ENCODE assay signal across 19 cellular contexts in genomic region chr12:2422591-2422990, GRCh38.
"Had no signal": no experiment of that assay in that cellular context is flagged by ENCODE, and none has a peak within 500 bp of the region (broad histone marks: within the 10 kb centered on the region; RNA-seq: fewer than 3 reads in every experiment).

No MANE protein-coding gene starts in this region.

- H3K27me3 ChIP-seq: adrenal gland, breast epithelium, colonic mucosa, dorsolateral prefrontal cortex, esophagus muscularis mucosa, pancreas, right lobe of liver, thyroid gland had no signal

- H3K4me1 Mint-ChIP-seq: natural killer cell had no signal

- H3K9me3 ChIP-seq: adrenal gland, breast epithelium, colonic mucosa, esophagus muscularis mucosa, pancreas, right lobe of liver, thyroid gland had no signal

- H3K4me3 Mint-ChIP-seq: activated naive CD8-positive, alpha-beta T cell; mesothelial cell of epicardium; natural killer cell; WTC11 had no signal

- H3K36me3 ChIP-seq: adrenal gland, breast epithelium, colonic mucosa, esophagus muscularis mucosa, pancreas, right lobe of liver, thyroid gland had no signal

- H3K36me3 Mint-ChIP-seq: activated naive CD8-positive, alpha-beta T cell; natural killer cell had no signal

- H3K9me3 Mint-ChIP-seq: natural killer cell had no signal

- ATAC-seq: pancreas, right lobe of liver, WTC11 had no signal

- H3K27ac ChIP-seq: adrenal gland, breast epithelium, colonic mucosa, dorsolateral prefrontal cortex, esophagus muscularis mucosa, pancreas, right lobe of liver, thyroid gland had no signal

- H3K27ac Mint-ChIP-seq: activated naive CD8-positive, alpha-beta T cell; mesothelial cell of epicardium; natural killer cell; WTC11 had no signal

- DNase-seq: activated naive CD4-positive, alpha-beta T cell; activated T-cell treated with anti-CD3 and anti-CD28 coated beads, Interleukin-2, amount 50 U/mL, for 1 hour; adrenal gland; colonic mucosa; hypothalamus; natural killer cell; pancreas; right lobe of liver; stimulated activated CD4-positive, alpha-beta T cell treated with anti-CD3 and anti-CD28 coated beads, Interleukin-4, amount 100 ng/mL, for 24 hours; stimulated activated naive CD4-positive, alpha-beta T cell treated with Interleukin-2 at 50 U/mL for 16 hours; T-helper 9 cell; thyroid gland had no signal

- H3K4me3 ChIP-seq: adrenal gland, breast epithelium, colonic mucosa, dorsolateral prefrontal cortex, esophagus muscularis mucosa, lung, pancreas, right lobe of liver, thyroid gland had no signal

- H3K4me1 ChIP-seq: adrenal gland, breast epithelium, colonic mucosa, pancreas, right lobe of liver, thyroid gland had no signal
